Comparison of ENCODE assay signal across 35 cellular contexts in genomic region chr4:104385713-104386112, GRCh38.
"Had no signal": no experiment of that assay in that cellular context is flagged by ENCODE, and none has a peak within 500 bp of the region (broad histone marks: within the 10 kb centered on the region; RNA-seq: fewer than 3 reads in every experiment).

No MANE protein-coding gene starts in this region.

- DNase-seq: Kasumi-1, MG63, MM.1S, MV-4-11, NCI-H1048, NCI-H1092, NCI-H1092 treated with DMSO at 0.1 percent for 48 hours, NCI-H1105, NCI-H1105 treated with DMSO at 0.1 percent for 48 hours, NCI-H1417, NCI-H1417 treated with DMSO at 0.1 percent for 48 hours, NCI-H1436, NCI-H1436 treated with DMSO at 0.1 percent for 48 hours, NCI-H146, NCI-H1694, NCI-H1694 treated with DMSO at 0.1 percent for 48 hours, NCI-H187, NCI-H187 treated with DMSO at 0.1 percent for 48 hours, NCI-H1930, NCI-H2029, NCI-H2029 treated with DMSO at 0.1 percent for 48 hours, NCI-H2081, NCI-H2081 treated with DMSO at 0.1 percent for 48 hours, NCI-H2107, NCI-H2171, NCI-H2171 treated with DMSO at 0.1 percent for 48 hours, NCI-H2227 treated with DMSO at 0.1 percent for 48 hours, NCI-H226, NCI-H345, NCI-H446, NCI-H446 treated with DMSO at 0.1 percent for 48 hours, NCI-H510A, NCI-H510A treated with DMSO at 0.1 percent for 48 hours, NCI-H524, NCI-H524 treated with DMSO at 0.1 percent for 48 hours had no signal

- H3K27me3 ChIP-seq: MG63 had no signal

- H3K9me3 ChIP-seq: MG63 had no signal

- H3K4me3 ChIP-seq: MG63 had no signal

- H3K36me3 ChIP-seq: MG63 had no signal
